1 cellular context compared by ENCODE assay signal in genomic region chr19:55554749-55555152, GRCh38.
A peak's percentile ranks its signal among the peaks of the same experiment; 100 is the strongest.
TF ChIP-seq lines count a peak whose summit lies in the region.

No MANE protein-coding gene starts in this region.

TF ChIP-seq in HepG2, 621 proteins besides CTCF, POLR2A, EP300 and RAD21 (continued from another document and continues in another):
- TF ChIP-seq MAFG (CRISPR knock-in tag; IDR thresholded peaks at IDR 0.05) (no peak), RBAK (CRISPR knock-in tag; IDR thresholded peaks at IDR 0.05) (no peak), ZNF317 (CRISPR knock-in tag; IDR thresholded peaks at IDR 0.05) (peak; percentile 99), ATM (IDR thresholded peaks at IDR 0.05; ENCODE audit: borderline replicate concordance) (no peak), IRF2 (CRISPR knock-in tag; IDR thresholded peaks at IDR 0.05) (peak; percentile 14; the same call in 1 of the 2 replicates), ZNF275 (CRISPR knock-in tag; IDR thresholded peaks at IDR 0.05; ENCODE audit: borderline replicate concordance) (no peak), ZNF160 (CRISPR knock-in tag; IDR thresholded peaks at IDR 0.05) (no peak), ZNF335 (CRISPR knock-in tag; IDR thresholded peaks at IDR 0.05) (peak; percentile 62; the same call in 1 of the 2 replicates), ZFP82 (CRISPR knock-in tag; IDR thresholded peaks at IDR 0.05; ENCODE audit: borderline replicate concordance) (no peak), NFIC (IDR thresholded peaks at IDR 0.05; ENCODE audit: low read length) (no peak), LBX2 (CRISPR knock-in tag; IDR thresholded peaks at IDR 0.05; ENCODE audit: borderline replicate concordance) (no peak), SOX13 (IDR thresholded peaks at IDR 0.05) (no peak), SOX13 (CRISPR knock-in tag; conservative IDR thresholded peaks at IDR 0.05 in 1 of 2, IDR thresholded peaks at IDR 0.05 in 1 of 2) (0 out of 4 replicates have a peak, but pooled peaks of 1 of the 2 experiments have one; percentile 13), FIP1L1 (IDR thresholded peaks at IDR 0.05; ENCODE audit: borderline replicate concordance, insufficient read depth, low read depth, low read length) (no peak), TBP (CRISPR knock-in tag; IDR thresholded peaks at IDR 0.05) (no peak), NFRKB (IDR thresholded peaks at IDR 0.05) (no peak), ZNF782 (CRISPR knock-in tag; IDR thresholded peaks at IDR 0.05; ENCODE audit: borderline replicate concordance) (no peak), ZNF710 (CRISPR knock-in tag; IDR thresholded peaks at IDR 0.05; ENCODE audit: borderline replicate concordance) (0 out of 2 replicates have a peak, but pooled peaks have one; percentile 51), REL (CRISPR knock-in tag; conservative IDR thresholded peaks at IDR 0.05) (no peak), ZFY (CRISPR knock-in tag; IDR thresholded peaks at IDR 0.05) (peak; percentile 50; the same call in 1 of the 2 replicates), HNF4G (IDR thresholded peaks at IDR 0.05; ENCODE audit: borderline replicate concordance, low read depth, low read length) (no peak), HNF4G (CRISPR knock-in tag; IDR thresholded peaks at IDR 0.05; ENCODE audit: borderline replicate concordance, low read depth) (no peak), ARHGAP35 (CRISPR knock-in tag; IDR thresholded peaks at IDR 0.05; ENCODE audit: borderline replicate concordance) (0 out of 2 replicates have a peak, but pooled peaks have one; percentile 53), HNF4A (CRISPR knock-in tag; IDR thresholded peaks at IDR 0.05) (peak; percentile 26; the same call in 1 of the 2 replicates), FOXP4 (CRISPR knock-in tag; IDR thresholded peaks at IDR 0.05) (0 out of 2 replicates have a peak, but pooled peaks have one; percentile 34), ZNF501 (CRISPR knock-in tag; IDR thresholded peaks at IDR 0.05) (peak; percentile 63; the same call in 1 of the 2 replicates), TEAD3 (CRISPR knock-in tag; optimal IDR thresholded peaks at IDR 0.05; ENCODE audit: borderline replicate concordance) (peak; percentile 30), PPARG (CRISPR knock-in tag; conservative IDR thresholded peaks at IDR 0.05) (no peak), HMGA1 (CRISPR knock-in tag; conservative IDR thresholded peaks at IDR 0.05) (no peak), TCF7L2 (IDR thresholded peaks at IDR 0.05; ENCODE audit: low read depth, low read length) (no peak), STAT6 (CRISPR knock-in tag; IDR thresholded peaks at IDR 0.05; ENCODE audit: borderline replicate concordance) (no peak), RXRA (CRISPR knock-in tag; IDR thresholded peaks at IDR 0.05) (0 out of 2 replicates have a peak, but pooled peaks have one; percentile 18), PAXIP1 (CRISPR knock-in tag; conservative IDR thresholded peaks at IDR 0.05) (0 out of 2 replicates have a peak, but pooled peaks have one; percentile 47), ZSCAN30 (CRISPR knock-in tag; IDR thresholded peaks at IDR 0.05) (no peak), FOXA1 (IDR thresholded peaks at IDR 0.05) (no peak), FOXA1 (CRISPR knock-in tag; IDR thresholded peaks at IDR 0.05) (no peak), ZNF326 (CRISPR knock-in tag; IDR thresholded peaks at IDR 0.05; ENCODE audit: borderline replicate concordance) (no peak), CCAR2 (optimal IDR thresholded peaks at IDR 0.05; ENCODE audit: low read depth, low read length) (no peak), HDAC1 (CRISPR knock-in tag; IDR thresholded peaks at IDR 0.05) (0 out of 2 replicates have a peak, but pooled peaks have one; percentile 17), ZNF318 (CRISPR knock-in tag; IDR thresholded peaks at IDR 0.05) (no peak), PHF20 (CRISPR knock-in tag; IDR thresholded peaks at IDR 0.05) (no peak), FOXO1 (CRISPR knock-in tag; IDR thresholded peaks at IDR 0.05) (peak; percentile 49; the same call in 1 of the 2 replicates), SMARCE1 (IDR thresholded peaks at IDR 0.05; ENCODE audit: borderline replicate concordance) (no peak)
